Comparison of ENCODE assay signal across 23 cellular contexts in the genomic region with DNA sequence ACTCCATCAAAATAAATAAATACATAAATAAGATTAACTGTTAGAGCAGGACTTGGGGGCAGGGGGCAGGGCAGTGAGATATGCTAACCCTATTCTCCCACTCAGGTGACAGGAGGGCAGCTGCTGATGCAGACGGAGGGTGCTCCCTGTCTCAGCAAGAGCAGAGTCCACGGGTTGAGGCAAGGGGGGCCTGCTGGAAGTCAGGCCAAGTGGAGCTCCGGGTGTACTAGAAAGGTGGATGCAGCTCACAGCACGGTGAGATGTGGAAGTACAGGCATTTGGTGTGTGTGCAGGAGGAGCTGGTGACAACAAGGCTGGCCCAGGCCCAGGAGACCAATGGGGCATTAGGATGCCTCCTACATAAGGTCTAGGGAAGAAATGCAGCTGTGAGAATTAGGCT.
DNase-seq lines count a peak whose midpoint lies in the region; TF ChIP-seq lines count a peak whose summit lies in the region.
"Had no signal": no experiment of that assay in that cellular context is flagged by ENCODE, and none has a peak within 500 bp of the region (broad histone marks: within the 10 kb centered on the region; RNA-seq: fewer than 3 reads in every experiment).

No MANE protein-coding gene starts in this region.

- no peak overlapping the region for H4K12ac ChIP-seq in trophoblast cell (ENCODE audit: low read depth, low read length)

- H3K36me3 ChIP-seq in Caco-2 (ENCODE audit: control insufficient read depth, insufficient read depth, low read length) = no peaks in the 10 kb centered on the region
- H3K36me3 ChIP-seq in trophoblast cell (ENCODE audit: control insufficient read depth in 1 of 2, insufficient read depth in 2 of 2, low read length in 2 of 2) = no peaks in the 10 kb centered on the region
- H3K36me3 ChIP-seq: BE2C; BLaER1 treated with 17β-estradiol and CSF1 and Interleukin-3, amounts not matched to agents 10 nM and 100 nM had no signal

- no peaks in the 10 kb centered on the region for H3K9me3 ChIP-seq in Caco-2
- H3K9me3 ChIP-seq in trophoblast cell (ENCODE audit: insufficient read depth, low read depth, low read length) = no peaks in the 10 kb centered on the region
- H3K9me3 ChIP-seq: A549; BE2C; BLaER1 treated with 17β-estradiol and CSF1 and Interleukin-3, amounts not matched to agents 10 nM and 100 nM had no signal

- H3K9me3 Mint-ChIP-seq in Caco-2 (ENCODE audit: unreplicated experiment) (no peaks in the 10 kb centered on the region), nephron progenitor cell (no peaks in the 10 kb centered on the region), MCF 10A (ENCODE audit: unreplicated experiment) (peaks cover 29% of the 10 kb centered on the region)
- H3K9me3 Mint-ChIP-seq: CD14-positive monocyte; CD4-positive, alpha-beta T cell; CD8-positive, alpha-beta memory T cell; GM23338; H9 had no signal

- no peak overlapping the region for H3K4ac ChIP-seq in trophoblast cell (ENCODE audit: low read depth, low read length)

- H3K4me1 Mint-ChIP-seq in Caco-2 (ENCODE audit: low read depth, unreplicated experiment) (peaks cover 5% of the 10 kb centered on the region), nephron progenitor cell (peaks cover 28% of the 10 kb centered on the region), MCF 10A (ENCODE audit: insufficient read depth, unreplicated experiment) (no peaks in the 10 kb centered on the region)
- H3K4me1 Mint-ChIP-seq: CD14-positive monocyte; CD8-positive, alpha-beta memory T cell had no signal

- BruUV-seq in Caco-2 (replicated peaks; lab: Mats Ljungman, UMichigan) = no TSS peak
- no TSS peak for BruUV-seq in MCF 10A (replicated peaks; lab: Mats Ljungman, UMichigan)

- no peak overlapping the region for H3K23ac ChIP-seq in trophoblast cell (ENCODE audit: low read length)

- no peaks in the 10 kb centered on the region for H3K79me2 ChIP-seq in trophoblast cell (ENCODE audit: control insufficient read depth, insufficient read depth, low read length, poor library complexity)

- H3K4me1 ChIP-seq in Caco-2 (no peaks in the 10 kb centered on the region), trophoblast cell (ENCODE audit: control insufficient read depth in 1 of 2, insufficient read depth in 2 of 2, low read length in 2 of 2) (no peaks in the 10 kb centered on the region)
- H3K4me1 ChIP-seq: A549; BE2C; BLaER1 treated with 17β-estradiol and CSF1 and Interleukin-3, amounts not matched to agents 10 nM and 100 nM had no signal

- H3K27ac ChIP-seq in coronary artery = no peak overlapping the region
- H3K27ac ChIP-seq in trophoblast cell (ENCODE audit: low read depth, low read length) = no peak overlapping the region
- H3K27ac ChIP-seq: A549; BLaER1 treated with 17β-estradiol and CSF1 and Interleukin-3, amounts not matched to agents 10 nM and 100 nM had no signal

- H3K27me3 ChIP-seq in Caco-2 (replicated peaks; ENCODE audit: control insufficient read depth, insufficient read depth, low read length) (0 out of 2 replicates have a peak, but pooled peaks cover 1% of the 10 kb centered on the region), trophoblast cell (ENCODE audit: insufficient read depth, low read length) (no peaks in the 10 kb centered on the region)
- H3K27me3 ChIP-seq: BLaER1 treated with 17β-estradiol and CSF1 and Interleukin-3, amounts not matched to agents 10 nM and 100 nM had no signal

- no peak overlapping the region for H2BK12ac ChIP-seq in trophoblast cell (ENCODE audit: low read length)

- WGBS in trophoblast cell (ENCODE audit: extremely low coverage, insufficient coverage, insufficient read length) = no CpG with 5 or more reads among the region's 4 CpGs

- H3K4me3 ChIP-seq in Caco-2 (ENCODE audit: low read depth, low read length) (no peak overlapping the region), coronary artery (no peak overlapping the region), trophoblast cell (ENCODE audit: low read depth, low read length) (peak overlapping the region; percentile 42)
- H3K4me3 ChIP-seq: A549; BLaER1 treated with 17β-estradiol and CSF1 and Interleukin-3, amounts not matched to agents 10 nM and 100 nM; GM12878; GM23338 had no signal

- DNase-seq in Caco-2 (no peak), coronary artery (ENCODE audit: low spot score) (peak; percentile 40), nephron progenitor cell (no peak), trophoblast cell (no peak), MCF 10A (ENCODE audit: unreplicated experiment) (no peak), NCI-H345 (lab: John Stamatoyannopoulos, UW) (no peak), cerebellum (ENCODE audit: low spot score) (no peak)
- DNase-seq in activated naive CD4-positive, alpha-beta T cell treated with anti-CD3 and anti-CD28 coated beads, Interleukin-2, amount 50 U/mL, for 16 hours = no peak
- DNase-seq: 8988T; ACHN; AML-193; BE2C; Calu3; CD4-positive, alpha-beta T cell; CD8-positive, alpha-beta memory T cell; EL; GDM1; H9 had no signal

- no peak overlapping the region for H3K18ac ChIP-seq in trophoblast cell (ENCODE audit: low read length)

- H3K36me3 Mint-ChIP-seq in Caco-2 (ENCODE audit: insufficient read depth, unreplicated experiment) (no peaks in the 10 kb centered on the region), nephron progenitor cell (ENCODE audit: low read depth) (no peaks in the 10 kb centered on the region), MCF 10A (ENCODE audit: insufficient read depth, unreplicated experiment) (peaks cover 7% of the 10 kb centered on the region)
- H3K36me3 Mint-ChIP-seq: CD14-positive monocyte; CD8-positive, alpha-beta memory T cell had no signal

- no peaks in the 10 kb centered on the region for H3K79me1 ChIP-seq in trophoblast cell (ENCODE audit: low read length)

- intact Hi-C loops in Caco-2 (cut with micrococcal nuclease; ENCODE audit: unreplicated experiment) (no loop called here), MCF 10A (cut with micrococcal nuclease) (no loop called here)

- no peak overlapping the region for H3K4me3 Mint-ChIP-seq in Caco-2 (ENCODE audit: unreplicated experiment)
- no peak overlapping the region for H3K4me3 Mint-ChIP-seq in nephron progenitor cell
- no peak overlapping the region for H3K4me3 Mint-ChIP-seq in MCF 10A (ENCODE audit: unreplicated experiment)
- H3K4me3 Mint-ChIP-seq: CD14-positive monocyte; CD4-positive, alpha-beta T cell; CD8-positive, alpha-beta memory T cell; GM23338 had no signal

- H3K27ac Mint-ChIP-seq in Caco-2 (ENCODE audit: unreplicated experiment) (peak overlapping the region; percentile 12), nephron progenitor cell (peak overlapping the region; percentile 45), MCF 10A (ENCODE audit: low read depth, unreplicated experiment) (no peak overlapping the region)
- H3K27ac Mint-ChIP-seq: CD4-positive, alpha-beta T cell; CD8-positive, alpha-beta memory T cell; GM23338; H9 had no signal

- H3K27me3 Mint-ChIP-seq in Caco-2 (ENCODE audit: insufficient read depth, unreplicated experiment) = peaks cover 5% of the 10 kb centered on the region
- H3K27me3 Mint-ChIP-seq in nephron progenitor cell (ENCODE audit: low read depth, poor library complexity) = peaks cover 20% of the 10 kb centered on the region
- H3K27me3 Mint-ChIP-seq in MCF 10A (ENCODE audit: insufficient read depth, unreplicated experiment) = no peaks in the 10 kb centered on the region

- H3K4me2 ChIP-seq in trophoblast cell (ENCODE audit: low read length) = no peak overlapping the region
- H3K4me2 ChIP-seq: A549; BLaER1 treated with 17β-estradiol and CSF1 and Interleukin-3, amounts not matched to agents 10 nM and 100 nM; GM23338 had no signal

- H2BK120ac ChIP-seq in trophoblast cell (ENCODE audit: insufficient read depth, low read length, poor library complexity) = no peak overlapping the region

- no peak overlapping the region for H2AK5ac ChIP-seq in trophoblast cell (ENCODE audit: low read length)

- POLR2A ChIA-PET in Caco-2 (lab: Charles Lee) (no interaction called here), MCF 10A (lab: Yijun Ruan, JAX) (no interaction called here)

- H2AFZ ChIP-seq in trophoblast cell (ENCODE audit: insufficient read depth, low read length, poor library complexity) = no peak overlapping the region
- H2AFZ ChIP-seq: GM23338 had no signal

- H2BK5ac ChIP-seq in trophoblast cell (ENCODE audit: low read depth, low read length, poor library complexity) = no peak overlapping the region

- no peak overlapping the region for H4K91ac ChIP-seq in trophoblast cell (ENCODE audit: low read depth, low read length)

- CTCF ChIA-PET in Caco-2 (lab: Charles Lee) (no interaction called here), MCF 10A (lab: Yijun Ruan, JAX) (interaction anchor here (0.9 kb wide), 1 partner anchor 11 kb away, joined by 3 read pairs; no protein-coding TSS in a partner anchor)

- no peak overlapping the region for H3K14ac ChIP-seq in trophoblast cell (ENCODE audit: low read length)

- no peak overlapping the region for H3K9ac ChIP-seq in trophoblast cell (ENCODE audit: low read length)
- H3K9ac ChIP-seq: BLaER1 treated with 17β-estradiol and CSF1 and Interleukin-3, amounts not matched to agents 10 nM and 100 nM had no signal

- H4K8ac ChIP-seq in trophoblast cell (ENCODE audit: low read depth, low read length) = no peak overlapping the region

- TF ChIP-seq CTCF in Caco-2 (IDR thresholded peaks at IDR 0.05; ENCODE audit: insufficient read depth in 1 of 2, low read depth in 1 of 2, low read length in 1 of 2, severe bottlenecking in 1 of 2, unreplicated experiment in 1 of 2) (no peak), coronary artery (IDR thresholded peaks at IDR 0.05) (no peak), nephron progenitor cell (IDR thresholded peaks at IDR 0.05) (no peak), MCF 10A (IDR thresholded peaks at IDR 0.05; ENCODE audit: unreplicated experiment) (no peak)
